29 cellular contexts compared by ENCODE assay signal in the genomic region with DNA sequence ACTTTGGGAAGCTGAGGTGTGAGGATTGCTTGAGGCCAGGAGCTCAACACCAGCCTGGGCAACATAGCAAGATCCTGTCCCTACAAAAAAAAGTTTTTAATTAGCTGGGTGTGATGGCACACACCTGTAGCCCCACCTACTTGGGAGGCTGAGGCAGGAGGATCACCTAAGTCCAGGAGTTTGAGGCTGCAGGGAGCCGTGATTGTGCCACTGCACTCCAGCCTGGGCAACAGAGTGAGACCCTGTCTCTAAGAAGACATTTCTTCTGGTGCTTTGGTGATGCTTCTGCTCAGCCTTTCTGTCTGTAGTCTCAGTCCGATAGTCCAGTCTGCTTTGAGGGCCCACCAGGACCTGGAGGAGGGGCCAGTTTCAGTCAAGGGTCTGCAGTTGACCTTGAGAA. TPM values are rescaled to one million over a fixed set of nuclear protein-coding genes. Genes with fewer than 3 reads are reported as not detected.
"Had no signal": no experiment of that assay in that cellular context is flagged by ENCODE, and none has a peak within 500 bp of the region (broad histone marks: within the 10 kb centered on the region; RNA-seq: fewer than 3 reads in every experiment).

No MANE protein-coding gene starts in this region.

- H3K4me3 ChIP-seq: colonic mucosa, esophagus squamous epithelium, heart right ventricle, lung, right lobe of liver, thoracic aorta, transverse colon, vagina had no signal

- H3K9ac ChIP-seq: parathyroid adenoma had no signal

- H3K9me3 Mint-ChIP-seq: memory B cell; naive B cell; natural killer cell treated with Interleukin-12 subunit alpha and Interleukin-12 subunit beta and Interleukin-15 and Interleukin-18, amount 100 ng/mL, for 72 hours; stimulated activated naive B cell treated with anti-CD40 and anti-IgM and Interleukin-4, amounts not matched to agents 10 μg/mL and 1 μg/mL and 100 μg/mL, for 72 hours; stimulated activated naive CD8-positive, alpha-beta T cell treated with anti-CD3 and anti-CD28 coated beads, Interleukin-15, Interleukin-2, amounts not matched to agents 100 ng/mL and 50 ng/mL, for 24 hours had no signal

- H3K27me3 Mint-ChIP-seq: memory B cell; naive B cell; natural killer cell treated with Interleukin-12 subunit alpha and Interleukin-12 subunit beta and Interleukin-15 and Interleukin-18, amount 100 ng/mL, for 72 hours; progenitor cell of endocrine pancreas; stimulated activated naive B cell treated with anti-CD40 and anti-IgM and Interleukin-4, amounts not matched to agents 10 μg/mL and 1 μg/mL and 100 μg/mL, for 72 hours; stimulated activated naive CD8-positive, alpha-beta T cell treated with anti-CD3 and anti-CD28 coated beads, Interleukin-15, Interleukin-2, amounts not matched to agents 100 ng/mL and 50 ng/mL, for 24 hours had no signal

- H2AFZ ChIP-seq: parathyroid adenoma had no signal

- ATAC-seq: heart right ventricle; left cardiac atrium; natural killer cell treated with Interleukin-12 subunit alpha and Interleukin-12 subunit beta and Interleukin-15 and Interleukin-18, amount 100 ng/mL, for 72 hours; right lobe of liver; stimulated activated naive B cell treated with anti-CD40 and anti-IgM and Interleukin-4, amounts not matched to agents 10 μg/mL and 1 μg/mL and 100 μg/mL, for 72 hours had no signal

- H3K27ac Mint-ChIP-seq: memory B cell; natural killer cell treated with Interleukin-12 subunit alpha and Interleukin-12 subunit beta and Interleukin-15 and Interleukin-18, amount 100 ng/mL, for 72 hours; progenitor cell of endocrine pancreas; stimulated activated naive B cell treated with anti-CD40 and anti-IgM and Interleukin-4, amounts not matched to agents 10 μg/mL and 1 μg/mL and 100 μg/mL, for 72 hours; stimulated activated naive CD8-positive, alpha-beta T cell treated with anti-CD3 and anti-CD28 coated beads, Interleukin-15, Interleukin-2, amounts not matched to agents 100 ng/mL and 50 ng/mL, for 24 hours had no signal

- DNase-seq: colonic mucosa; dermis blood vessel endothelial cell; effector memory CD4-positive, alpha-beta T cell; erythroblast; esophagus squamous epithelium; foreskin melanocyte; glutamatergic neuron; heart right ventricle; hippocampal formation; left cardiac atrium; naive B cell; small intestine; stimulated activated CD4-positive, alpha-beta T cell treated with anti-CD3 and anti-CD28 coated beads, Interleukin-15, amount 100 ng/mL, for 24 hours; stimulated activated CD4-positive, alpha-beta T cell treated with anti-CD3 and anti-CD28 coated beads, Interleukin-2, amount 100 ng/mL, for 48 hours; stimulated activated naive B cell treated with anti-CD40 and anti-IgM and Interleukin-4, amounts not matched to agents 10 μg/mL and 1 μg/mL and 100 μg/mL, for 72 hours; transverse colon had no signal

- H3K79me2 ChIP-seq: parathyroid adenoma had no signal

- FAIRE-seq: endometrium, islet of Langerhans, small intestine had no signal

- H3K27me3 ChIP-seq: colonic mucosa, esophagus squamous epithelium, heart right ventricle, right lobe of liver, transverse colon, vagina had no signal

- H3K27ac ChIP-seq: colonic mucosa, esophagus squamous epithelium, heart right ventricle, parathyroid adenoma, right lobe of liver, thoracic aorta, transverse colon, vagina had no signal

- H3K4me1 ChIP-seq: colonic mucosa, parathyroid adenoma, right lobe of liver, transverse colon, vagina had no signal

- H3K4me1 Mint-ChIP-seq: memory B cell; naive B cell; stimulated activated naive B cell treated with anti-CD40 and anti-IgM and Interleukin-4, amounts not matched to agents 10 μg/mL and 1 μg/mL and 100 μg/mL, for 72 hours had no signal

- H3K4me3 Mint-ChIP-seq: memory B cell; naive B cell; natural killer cell treated with Interleukin-12 subunit alpha and Interleukin-12 subunit beta and Interleukin-15 and Interleukin-18, amount 100 ng/mL, for 72 hours; stimulated activated naive B cell treated with anti-CD40 and anti-IgM and Interleukin-4, amounts not matched to agents 10 μg/mL and 1 μg/mL and 100 μg/mL, for 72 hours; stimulated activated naive CD8-positive, alpha-beta T cell treated with anti-CD3 and anti-CD28 coated beads, Interleukin-15, Interleukin-2, amounts not matched to agents 100 ng/mL and 50 ng/mL, for 24 hours had no signal

- H3K9me3 ChIP-seq: colonic mucosa, esophagus squamous epithelium, heart right ventricle, right lobe of liver, thoracic aorta, transverse colon, vagina had no signal

RNA-seq across cellular contexts. Expression of gene CORT, which starts 42.6 kb away (rescaled TPM):
- total RNA-seq: chondrocyte, kidney epithelial cell, left cardiac atrium, thoracic aorta, vagina had no signal
